Comparison of ENCODE assay signal across 19 cellular contexts in the genomic region with DNA sequence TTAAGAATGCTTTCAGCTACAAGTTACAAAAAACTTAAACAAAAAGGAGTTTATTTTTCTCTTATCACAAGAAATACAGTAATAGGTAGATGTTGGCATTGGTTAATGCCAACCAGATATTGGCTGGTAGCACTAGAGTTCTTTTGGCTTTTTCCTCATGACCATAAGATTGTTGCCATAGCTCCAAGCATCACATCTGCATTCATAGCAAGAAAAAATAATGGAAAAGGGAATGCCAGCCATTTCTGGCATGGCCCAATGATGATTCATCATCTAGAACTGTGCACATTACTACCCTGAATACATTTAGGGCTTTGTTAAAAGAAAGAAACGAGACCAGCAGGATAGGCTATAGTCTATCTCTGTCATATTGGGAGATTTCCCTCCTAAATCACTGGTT. TPM values are rescaled to one million over a fixed set of nuclear protein-coding genes. Genes with fewer than 3 reads are reported as not detected.
DNase-seq lines count a peak whose midpoint lies in the region; ATAC-seq and TF ChIP-seq lines count a peak whose summit lies in the region.
"Had no signal": no experiment of that assay in that cellular context is flagged by ENCODE, and none has a peak within 500 bp of the region (broad histone marks: within the 10 kb centered on the region; RNA-seq: fewer than 3 reads in every experiment).

No MANE protein-coding gene starts in this region.

- DNase-seq in ELR (ENCODE audit: low read depth) (peak; percentile 23), LHCN-M2 (ENCODE audit: low read depth) (peak; percentile 10), dorsolateral prefrontal cortex (no peak), gastrocnemius medialis (no peak), esophagus squamous epithelium (lab: John Stamatoyannopoulos, UW) (no peak), posterior vena cava (ENCODE audit: low spot score) (no peak), head of caudate nucleus (no peak)
- DNase-seq: CD8-positive, alpha-beta memory T cell; DND-41; H9; NCI-H1436; NCI-H2029 treated with DMSO at 0.1 percent for 48 hours; NCI-H2171 treated with DMSO at 0.1 percent for 48 hours; NCI-H446 treated with DMSO at 0.1 percent for 48 hours; OCI-M1; RPMI8226; SJCRH30 had no signal

- in situ Hi-C loops in gastrocnemius medialis (cut with MboI; ENCODE audit: low sequenced_read_pairs in 4 of 4) = loop anchor here in 1 of 4 donors (25.0 kb wide), 1 partner anchor 509 kb away; no protein-coding TSS in a partner anchor

- no peak for TF ChIP-seq POLR2A in gastrocnemius medialis (IDR thresholded peaks at IDR 0.05)
- no peak for TF ChIP-seq POLR2A in esophagus squamous epithelium (IDR thresholded peaks at IDR 0.05)

- 27 to 40% methylated on average over 1 of the region's 1 CpG for WGBS in esophagus squamous epithelium, 2 donors

- intact Hi-C loops in dorsolateral prefrontal cortex (cut with DNase I) (no loop called here), gastrocnemius medialis (cut with DNase I; ENCODE audit: low total_unique reads) (no loop called here), esophagus squamous epithelium (cut with DNase I) (no loop called here), posterior vena cava (cut with DNase I) (no loop called here), head of caudate nucleus (cut with DNase I) (no loop called here)

- no peak overlapping the region for H3K4me3 ChIP-seq in dorsolateral prefrontal cortex
- no peak overlapping the region for H3K4me3 ChIP-seq in gastrocnemius medialis
- H3K4me3 ChIP-seq in esophagus squamous epithelium = no peak overlapping the region
- H3K4me3 ChIP-seq: SJCRH30 had no signal

- peak overlapping the region in 46 of 59 donors; percentile 7 to 94 (median 85) for H3K27ac ChIP-seq in dorsolateral prefrontal cortex
- peak overlapping the region in 3 of 4 donors; percentile 63 to 70 (median 70) for H3K27ac ChIP-seq in gastrocnemius medialis
- peak overlapping the region in 1 of 4 donors; percentile 51 for H3K27ac ChIP-seq in esophagus squamous epithelium
- H3K27ac ChIP-seq: HL-60, SJCRH30 had no signal

- H3K9me3 ChIP-seq in gastrocnemius medialis (no peaks in the 10 kb centered on the region), esophagus squamous epithelium (no peaks in the 10 kb centered on the region)
- H3K9me3 ChIP-seq: SJCRH30 had no signal

- H3K27me3 ChIP-seq in dorsolateral prefrontal cortex = no peaks in the 10 kb centered on the region
- H3K27me3 ChIP-seq in gastrocnemius medialis = no peaks in the 10 kb centered on the region
- no peaks in the 10 kb centered on the region for H3K27me3 ChIP-seq in esophagus squamous epithelium
- H3K27me3 ChIP-seq: SJCRH30 had no signal

- H3K36me3 ChIP-seq in gastrocnemius medialis (no peaks in the 10 kb centered on the region), esophagus squamous epithelium (no peaks in the 10 kb centered on the region)
- H3K36me3 ChIP-seq: SJCRH30 had no signal

- H3K4me1 ChIP-seq in gastrocnemius medialis = peaks cover 0 to 11% of the 10 kb centered on the region in 2 donors
- peaks cover 0 to 11% (median 8%) of the 10 kb centered on the region in 3 donors for H3K4me1 ChIP-seq in esophagus squamous epithelium
- H3K4me1 ChIP-seq: SJCRH30 had no signal

- no peak for ATAC-seq in gastrocnemius medialis
- ATAC-seq in HG02870 (IDR thresholded peaks at IDR 0.05; ENCODE audit: unreplicated experiment) = no peak

- no peak for TF ChIP-seq CTCF in dorsolateral prefrontal cortex (IDR thresholded peaks at IDR 0.05 in 54 of 56, conservative IDR thresholded peaks at IDR 0.05 in 2 of 56; ENCODE audit: low read depth in 1 of 56, partially characterized antibody in 56 of 56)
- TF ChIP-seq CTCF in gastrocnemius medialis (IDR thresholded peaks at IDR 0.05 in 4 of 5, conservative IDR thresholded peaks at IDR 0.05 in 1 of 5) = no peak
- no peak for TF ChIP-seq CTCF in esophagus squamous epithelium (IDR thresholded peaks at IDR 0.05)

RNA-seq across cellular contexts. Expression of a gene that starts 20.8 kb away (rescaled TPM):
- total RNA-seq in LHCN-M2 (2014; rRNA removed) (4.1 and 4.9 TPM in 2 replicates), dorsolateral prefrontal cortex (10 to 100 TPM; 21.4 to 45.4 (median 34.7) TPM), gastrocnemius medialis (10 to 100 TPM; 16.1 to 18.0 (median 17.0) TPM), esophagus squamous epithelium (10 to 100 TPM in 1 of 4 donors, 1 to 10 TPM in 3; 4.1 to 10.7 (median 5.6) TPM), posterior vena cava (10 to 100 TPM in 1 of 2 donors, 1 to 10 TPM in 1; 8.9 to 11.7 TPM)
- 2.9 TPM for polyA plus RNA-seq in LHCN-M2 (2012)

Comparison
In these comparisons a context has a peak if more than half of its experiments do, and no peak if none do; other contexts are left out.
1. DNase-seq: peak in ELR (single experiment) and LHCN-M2 (single experiment); none in dorsolateral prefrontal cortex (0 of 10), gastrocnemius medialis (0 of 2), esophagus squamous epithelium (single experiment), posterior vena cava (single experiment) and head of caudate nucleus (0 of 42).